In the genomic region with DNA sequence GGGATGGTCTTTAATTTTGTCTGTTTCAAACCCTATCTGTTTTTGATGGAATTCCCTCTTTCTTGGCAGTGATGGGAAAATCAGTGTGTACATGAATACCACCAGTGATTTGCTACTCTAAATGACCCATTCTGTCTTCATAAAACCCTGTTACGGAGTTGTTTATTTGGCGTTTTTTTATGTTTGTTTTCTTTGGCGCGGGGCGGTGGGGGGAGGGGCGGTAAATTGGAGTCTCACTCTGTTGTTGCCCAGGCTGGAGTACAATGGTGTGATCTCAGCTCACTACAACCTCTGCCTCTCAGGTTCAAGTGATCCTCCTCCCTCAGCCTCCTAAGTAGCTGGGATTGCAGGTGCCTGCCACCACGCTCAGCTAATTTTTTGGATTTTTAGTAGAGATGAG, we compare ENCODE assay signal across 1 cellular context.
A peak's percentile ranks its signal among the peaks of the same experiment; 100 is the strongest.
TF ChIP-seq lines count a peak whose summit lies in the region.

No MANE protein-coding gene starts in this region.

TF ChIP-seq in HEK293, 187 proteins besides CTCF, POLR2A, EP300 and RAD21 (continued from another document):
- TF ChIP-seq, protein P1, sequence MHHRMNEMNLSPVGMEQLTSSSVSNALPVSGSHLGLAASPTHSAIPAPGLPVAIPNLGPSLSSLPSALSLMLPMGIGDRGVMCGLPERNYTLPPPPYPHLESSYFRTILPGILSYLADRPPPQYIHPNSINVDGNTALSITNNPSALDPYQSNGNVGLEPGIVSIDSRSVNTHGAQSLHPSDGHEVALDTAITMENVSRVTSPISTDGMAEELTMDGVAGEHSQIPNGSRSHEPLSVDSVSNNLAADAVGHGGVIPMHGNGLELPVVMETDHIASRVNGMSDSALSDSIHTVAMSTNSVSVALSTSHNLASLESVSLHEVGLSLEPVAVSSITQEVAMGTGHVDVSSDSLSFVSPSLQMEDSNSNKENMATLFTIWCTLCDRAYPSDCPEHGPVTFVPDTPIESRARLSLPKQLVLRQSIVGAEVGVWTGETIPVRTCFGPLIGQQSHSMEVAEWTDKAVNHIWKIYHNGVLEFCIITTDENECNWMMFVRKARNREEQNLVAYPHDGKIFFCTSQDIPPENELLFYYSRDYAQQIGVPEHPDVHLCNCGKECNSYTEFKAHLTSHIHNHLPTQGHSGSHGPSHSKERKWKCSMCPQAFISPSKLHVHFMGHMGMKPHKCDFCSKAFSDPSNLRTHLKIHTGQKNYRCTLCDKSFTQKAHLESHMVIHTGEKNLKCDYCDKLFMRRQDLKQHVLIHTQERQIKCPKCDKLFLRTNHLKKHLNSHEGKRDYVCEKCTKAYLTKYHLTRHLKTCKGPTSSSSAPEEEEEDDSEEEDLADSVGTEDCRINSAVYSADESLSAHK (tag by site-specific recombination; IDR thresholded peaks at IDR 0.05), result peak; percentile 55; the same call in 1 of the 2 replicates
- TF ChIP-seq ZFP69B (tag by site-specific recombination; IDR thresholded peaks at IDR 0.05), result no peak
- no peak for TF ChIP-seq ZNF391 (tag by site-specific recombination; IDR thresholded peaks at IDR 0.05; ENCODE audit: borderline replicate concordance, low read depth)
- TF ChIP-seq ZNF521 (tag by site-specific recombination; IDR thresholded peaks at IDR 0.05), result no peak
- TF ChIP-seq ZNF404 (tag by site-specific recombination; IDR thresholded peaks at IDR 0.05), result no peak
- TF ChIP-seq, protein P2, sequence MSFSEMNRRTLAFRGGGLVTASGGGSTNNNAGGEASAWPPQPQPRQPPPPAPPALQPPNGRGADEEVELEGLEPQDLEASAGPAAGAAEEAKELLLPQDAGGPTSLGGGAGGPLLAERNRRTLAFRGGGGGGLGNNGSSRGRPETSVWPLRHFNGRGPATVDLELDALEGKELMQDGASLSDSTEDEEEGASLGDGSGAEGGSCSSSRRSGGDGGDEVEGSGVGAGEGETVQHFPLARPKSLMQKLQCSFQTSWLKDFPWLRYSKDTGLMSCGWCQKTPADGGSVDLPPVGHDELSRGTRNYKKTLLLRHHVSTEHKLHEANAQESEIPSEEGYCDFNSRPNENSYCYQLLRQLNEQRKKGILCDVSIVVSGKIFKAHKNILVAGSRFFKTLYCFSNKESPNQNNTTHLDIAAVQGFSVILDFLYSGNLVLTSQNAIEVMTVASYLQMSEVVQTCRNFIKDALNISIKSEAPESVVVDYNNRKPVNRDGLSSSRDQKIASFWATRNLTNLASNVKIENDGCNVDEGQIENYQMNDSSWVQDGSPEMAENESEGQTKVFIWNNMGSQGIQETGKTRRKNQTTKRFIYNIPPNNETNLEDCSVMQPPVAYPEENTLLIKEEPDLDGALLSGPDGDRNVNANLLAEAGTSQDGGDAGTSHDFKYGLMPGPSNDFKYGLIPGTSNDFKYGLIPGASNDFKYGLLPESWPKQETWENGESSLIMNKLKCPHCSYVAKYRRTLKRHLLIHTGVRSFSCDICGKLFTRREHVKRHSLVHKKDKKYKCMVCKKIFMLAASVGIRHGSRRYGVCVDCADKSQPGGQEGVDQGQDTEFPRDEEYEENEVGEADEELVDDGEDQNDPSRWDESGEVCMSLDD (tag by site-specific recombination; IDR thresholded peaks at IDR 0.05), result no peak
- TF ChIP-seq, protein P3, sequence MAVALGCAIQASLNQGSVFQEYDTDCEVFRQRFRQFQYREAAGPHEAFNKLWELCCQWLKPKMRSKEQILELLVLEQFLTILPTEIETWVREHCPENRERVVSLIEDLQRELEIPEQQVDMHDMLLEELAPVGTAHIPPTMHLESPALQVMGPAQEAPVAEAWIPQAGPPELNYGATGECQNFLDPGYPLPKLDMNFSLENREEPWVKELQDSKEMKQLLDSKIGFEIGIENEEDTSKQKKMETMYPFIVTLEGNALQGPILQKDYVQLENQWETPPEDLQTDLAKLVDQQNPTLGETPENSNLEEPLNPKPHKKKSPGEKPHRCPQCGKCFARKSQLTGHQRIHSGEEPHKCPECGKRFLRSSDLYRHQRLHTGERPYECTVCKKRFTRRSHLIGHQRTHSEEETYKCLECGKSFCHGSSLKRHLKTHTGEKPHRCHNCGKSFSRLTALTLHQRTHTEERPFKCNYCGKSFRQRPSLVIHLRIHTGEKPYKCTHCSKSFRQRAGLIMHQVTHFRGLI (tag by site-specific recombination; IDR thresholded peaks at IDR 0.05), result no peak
- no peak for TF ChIP-seq ZNF239 (tag by site-specific recombination; IDR thresholded peaks at IDR 0.05)
- TF ChIP-seq ZFP3 (tag by site-specific recombination; IDR thresholded peaks at IDR 0.05; ENCODE audit: low read depth), result no peak
- TF ChIP-seq, protein P4, sequence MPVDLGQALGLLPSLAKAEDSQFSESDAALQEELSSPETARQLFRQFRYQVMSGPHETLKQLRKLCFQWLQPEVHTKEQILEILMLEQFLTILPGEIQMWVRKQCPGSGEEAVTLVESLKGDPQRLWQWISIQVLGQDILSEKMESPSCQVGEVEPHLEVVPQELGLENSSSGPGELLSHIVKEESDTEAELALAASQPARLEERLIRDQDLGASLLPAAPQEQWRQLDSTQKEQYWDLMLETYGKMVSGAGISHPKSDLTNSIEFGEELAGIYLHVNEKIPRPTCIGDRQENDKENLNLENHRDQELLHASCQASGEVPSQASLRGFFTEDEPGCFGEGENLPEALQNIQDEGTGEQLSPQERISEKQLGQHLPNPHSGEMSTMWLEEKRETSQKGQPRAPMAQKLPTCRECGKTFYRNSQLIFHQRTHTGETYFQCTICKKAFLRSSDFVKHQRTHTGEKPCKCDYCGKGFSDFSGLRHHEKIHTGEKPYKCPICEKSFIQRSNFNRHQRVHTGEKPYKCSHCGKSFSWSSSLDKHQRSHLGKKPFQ (tag by site-specific recombination; IDR thresholded peaks at IDR 0.05), result peak; percentile 87
- TF ChIP-seq, protein P5, sequence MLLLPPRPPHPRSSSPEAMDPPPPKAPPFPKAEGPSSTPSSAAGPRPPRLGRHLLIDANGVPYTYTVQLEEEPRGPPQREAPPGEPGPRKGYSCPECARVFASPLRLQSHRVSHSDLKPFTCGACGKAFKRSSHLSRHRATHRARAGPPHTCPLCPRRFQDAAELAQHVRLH (tag by site-specific recombination; IDR thresholded peaks at IDR 0.05), result 0 out of 2 replicates have a peak, but pooled peaks have one; percentile 17
- TF ChIP-seq, protein P6, sequence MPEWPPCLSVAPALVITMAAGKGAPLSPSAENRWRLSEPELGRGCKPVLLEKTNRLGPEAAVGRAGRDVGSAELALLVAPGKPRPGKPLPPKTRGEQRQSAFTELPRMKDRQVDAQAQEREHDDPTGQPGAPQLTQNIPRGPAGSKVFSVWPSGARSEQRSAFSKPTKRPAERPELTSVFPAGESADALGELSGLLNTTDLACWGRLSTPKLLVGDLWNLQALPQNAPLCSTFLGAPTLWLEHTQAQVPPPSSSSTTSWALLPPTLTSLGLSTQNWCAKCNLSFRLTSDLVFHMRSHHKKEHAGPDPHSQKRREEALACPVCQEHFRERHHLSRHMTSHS (tag by site-specific recombination; IDR thresholded peaks at IDR 0.05), result no peak
- TF ChIP-seq ZNF169 (tag by site-specific recombination; IDR thresholded peaks at IDR 0.05), result no peak
- TF ChIP-seq ZNF677 (tag by site-specific recombination; IDR thresholded peaks at IDR 0.05), result no peak
- no peak for TF ChIP-seq ZSCAN23 (tag by site-specific recombination; IDR thresholded peaks at IDR 0.05)
- TF ChIP-seq ZNF19 (tag by site-specific recombination; IDR thresholded peaks at IDR 0.05; ENCODE audit: low read depth), result no peak
- peak; percentile 56 for TF ChIP-seq OSR2 (tag by site-specific recombination; IDR thresholded peaks at IDR 0.05)
- TF ChIP-seq, protein P7, sequence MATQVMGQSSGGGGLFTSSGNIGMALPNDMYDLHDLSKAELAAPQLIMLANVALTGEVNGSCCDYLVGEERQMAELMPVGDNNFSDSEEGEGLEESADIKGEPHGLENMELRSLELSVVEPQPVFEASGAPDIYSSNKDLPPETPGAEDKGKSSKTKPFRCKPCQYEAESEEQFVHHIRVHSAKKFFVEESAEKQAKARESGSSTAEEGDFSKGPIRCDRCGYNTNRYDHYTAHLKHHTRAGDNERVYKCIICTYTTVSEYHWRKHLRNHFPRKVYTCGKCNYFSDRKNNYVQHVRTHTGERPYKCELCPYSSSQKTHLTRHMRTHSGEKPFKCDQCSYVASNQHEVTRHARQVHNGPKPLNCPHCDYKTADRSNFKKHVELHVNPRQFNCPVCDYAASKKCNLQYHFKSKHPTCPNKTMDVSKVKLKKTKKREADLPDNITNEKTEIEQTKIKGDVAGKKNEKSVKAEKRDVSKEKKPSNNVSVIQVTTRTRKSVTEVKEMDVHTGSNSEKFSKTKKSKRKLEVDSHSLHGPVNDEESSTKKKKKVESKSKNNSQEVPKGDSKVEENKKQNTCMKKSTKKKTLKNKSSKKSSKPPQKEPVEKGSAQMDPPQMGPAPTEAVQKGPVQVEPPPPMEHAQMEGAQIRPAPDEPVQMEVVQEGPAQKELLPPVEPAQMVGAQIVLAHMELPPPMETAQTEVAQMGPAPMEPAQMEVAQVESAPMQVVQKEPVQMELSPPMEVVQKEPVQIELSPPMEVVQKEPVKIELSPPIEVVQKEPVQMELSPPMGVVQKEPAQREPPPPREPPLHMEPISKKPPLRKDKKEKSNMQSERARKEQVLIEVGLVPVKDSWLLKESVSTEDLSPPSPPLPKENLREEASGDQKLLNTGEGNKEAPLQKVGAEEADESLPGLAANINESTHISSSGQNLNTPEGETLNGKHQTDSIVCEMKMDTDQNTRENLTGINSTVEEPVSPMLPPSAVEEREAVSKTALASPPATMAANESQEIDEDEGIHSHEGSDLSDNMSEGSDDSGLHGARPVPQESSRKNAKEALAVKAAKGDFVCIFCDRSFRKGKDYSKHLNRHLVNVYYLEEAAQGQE (tag by site-specific recombination; IDR thresholded peaks at IDR 0.05), result no peak
- TF ChIP-seq, protein P8, sequence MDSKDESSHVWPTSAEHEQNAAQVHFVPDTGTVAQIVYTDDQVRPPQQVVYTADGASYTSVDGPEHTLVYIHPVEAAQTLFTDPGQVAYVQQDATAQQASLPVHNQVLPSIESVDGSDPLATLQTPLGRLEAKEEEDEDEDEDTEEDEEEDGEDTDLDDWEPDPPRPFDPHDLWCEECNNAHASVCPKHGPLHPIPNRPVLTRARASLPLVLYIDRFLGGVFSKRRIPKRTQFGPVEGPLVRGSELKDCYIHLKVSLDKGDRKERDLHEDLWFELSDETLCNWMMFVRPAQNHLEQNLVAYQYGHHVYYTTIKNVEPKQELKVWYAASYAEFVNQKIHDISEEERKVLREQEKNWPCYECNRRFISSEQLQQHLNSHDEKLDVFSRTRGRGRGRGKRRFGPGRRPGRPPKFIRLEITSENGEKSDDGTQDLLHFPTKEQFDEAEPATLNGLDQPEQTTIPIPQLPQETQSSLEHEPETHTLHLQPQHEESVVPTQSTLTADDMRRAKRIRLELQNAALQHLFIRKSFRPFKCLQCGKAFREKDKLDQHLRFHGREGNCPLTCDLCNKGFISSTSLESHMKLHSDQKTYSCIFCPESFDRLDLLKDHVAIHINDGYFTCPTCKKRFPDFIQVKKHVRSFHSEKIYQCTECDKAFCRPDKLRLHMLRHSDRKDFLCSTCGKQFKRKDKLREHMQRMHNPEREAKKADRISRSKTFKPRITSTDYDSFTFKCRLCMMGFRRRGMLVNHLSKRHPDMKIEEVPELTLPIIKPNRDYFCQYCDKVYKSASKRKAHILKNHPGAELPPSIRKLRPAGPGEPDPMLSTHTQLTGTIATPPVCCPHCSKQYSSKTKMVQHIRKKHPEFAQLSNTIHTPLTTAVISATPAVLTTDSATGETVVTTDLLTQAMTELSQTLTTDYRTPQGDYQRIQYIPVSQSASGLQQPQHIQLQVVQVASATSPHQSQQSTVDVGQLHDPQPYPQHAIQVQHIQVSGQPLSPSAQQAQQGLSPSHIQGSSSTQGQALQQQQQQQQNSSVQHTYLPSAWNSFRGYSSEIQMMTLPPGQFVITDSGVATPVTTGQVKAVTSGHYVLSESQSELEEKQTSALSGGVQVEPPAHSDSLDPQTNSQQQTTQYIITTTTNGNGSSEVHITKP (tag by site-specific recombination; IDR thresholded peaks at IDR 0.05), result no peak
